In genomic region chr14:45990252-45990651, GRCh38 we compare ENCODE assay signal across 14 cellular contexts.
DNase-seq lines count a peak whose midpoint lies in the region; ATAC-seq and TF ChIP-seq lines count a peak whose summit lies in the region.
"Had no signal": no experiment of that assay in that cellular context is flagged by ENCODE, and none has a peak within 500 bp of the region (broad histone marks: within the 10 kb centered on the region; RNA-seq: fewer than 3 reads in every experiment).

No MANE protein-coding gene starts in this region.

- no peak overlapping the region for H3K27ac Mint-ChIP-seq in stimulated activated naive CD8-positive, alpha-beta T cell treated with anti-CD3 and anti-CD28 coated beads, Interleukin-15, amount 100 ng/mL, for 72 hours
- H3K27ac Mint-ChIP-seq: activated naive CD4-positive, alpha-beta T cell treated with anti-CD3 and anti-CD28 coated beads, Interleukin-2, amount 50 U/mL, for 72 hours had no signal

- peaks cover 18% of the 10 kb centered on the region for H3K9me3 ChIP-seq in A673 (ENCODE audit: low read depth, low read length, poor library complexity, severe bottlenecking)
- H3K9me3 ChIP-seq: BLaER1 had no signal

- H3K27ac ChIP-seq in A673 (ENCODE audit: low read depth, low read length, poor library complexity, severe bottlenecking), result no peak overlapping the region
- H3K27ac ChIP-seq in caudate nucleus (ENCODE audit: low read depth, low read length), result no peak overlapping the region
- H3K27ac ChIP-seq: BLaER1, coronary artery had no signal

- POLR2A ChIA-PET in A673 (lab: Charles Lee; ENCODE audit: low non-redundant PET), result no interaction called here

- no peak for ATAC-seq in stimulated activated naive CD8-positive, alpha-beta T cell treated with anti-CD3 and anti-CD28 coated beads, Interleukin-15, amount 100 ng/mL, for 72 hours
- ATAC-seq in activated CD4-positive, CD25-positive, alpha-beta regulatory T cell treated with anti-CD3 and anti-CD28 coated beads, Interleukin-2, amount 50 U/mL, for 24 hours, result no peak
- ATAC-seq: activated naive CD4-positive, alpha-beta T cell treated with anti-CD3 and anti-CD28 coated beads, Interleukin-2, amount 50 U/mL, for 72 hours had no signal

- DNase-seq in A673 (ENCODE audit: low spot score), result peak; percentile 1
- no peak for DNase-seq in GM12864 (ENCODE audit: low read depth)
- peak; percentile 27 for DNase-seq in OCI-M1 (lab: John Stamatoyannopoulos, UW)
- no peak for DNase-seq in fibroblast of pulmonary artery (ENCODE audit: low read depth)
- no peak for DNase-seq in caudate nucleus (lab: John Stamatoyannopoulos, UW)
- no peak for DNase-seq in NCI-H1930 (lab: John Stamatoyannopoulos, UW)
- no peak for DNase-seq in stimulated activated naive CD8-positive, alpha-beta T cell treated with anti-CD3 and anti-CD28 coated beads, Interleukin-15, amount 100 ng/mL, for 72 hours
- DNase-seq: NCI-H187 treated with DMSO at 0.1 percent for 48 hours; stimulated activated CD4-positive, alpha-beta T cell treated with anti-CD3 and anti-CD28 coated beads, Interleukin-4, amount 100 ng/mL, for 24 hours; stimulated activated naive CD4-positive, alpha-beta T cell had no signal

- H3K9me3 Mint-ChIP-seq in stimulated activated naive CD8-positive, alpha-beta T cell treated with anti-CD3 and anti-CD28 coated beads, Interleukin-15, amount 100 ng/mL, for 72 hours, result peaks cover 0 to 9% of the 10 kb centered on the region in 2 donors

- CTCF ChIA-PET in A673 (lab: Charles Lee), result no interaction called here

- no TSS peak for BruUV-seq in A673 (replicated peaks; lab: Mats Ljungman, UMichigan)

- H3K4me1 ChIP-seq in A673 (ENCODE audit: insufficient read depth, low read length, poor library complexity, severe bottlenecking), result no peaks in the 10 kb centered on the region
- H3K4me1 ChIP-seq: BLaER1 had no signal

- H3K4me1 Mint-ChIP-seq in stimulated activated naive CD8-positive, alpha-beta T cell treated with anti-CD3 and anti-CD28 coated beads, Interleukin-15, amount 100 ng/mL, for 72 hours, result no peaks in the 10 kb centered on the region

- no peak overlapping the region for H3K4me3 ChIP-seq in A673 (ENCODE audit: low read depth, low read length, poor library complexity, severe bottlenecking)
- H3K4me3 ChIP-seq in GM12864 (ENCODE audit: low read depth, low read length), result no peak overlapping the region
- H3K4me3 ChIP-seq in fibroblast of pulmonary artery (replicated peaks; ENCODE audit: low read depth, low read length), result no peak overlapping the region
- H3K4me3 ChIP-seq: BLaER1, coronary artery had no signal

- TF ChIP-seq CTCF in A673 (conservative IDR thresholded peaks at IDR 0.05; ENCODE audit: low read depth, low read length) (0 out of 2 replicates have a peak, but pooled peaks have one; percentile 20), GM12864 (IDR thresholded peaks at IDR 0.05; ENCODE audit: low read depth, low read length, missing control alignments) (peak; percentile 25), fibroblast of pulmonary artery (IDR thresholded peaks at IDR 0.05; ENCODE audit: low read length, missing control alignments) (peak; percentile 20)

- no peak overlapping the region for H3K4me3 Mint-ChIP-seq in stimulated activated naive CD8-positive, alpha-beta T cell treated with anti-CD3 and anti-CD28 coated beads, Interleukin-15, amount 100 ng/mL, for 72 hours

- intact Hi-C loops in A673 (cut with micrococcal nuclease; ENCODE audit: unreplicated experiment), result no loop called here

- no peaks in the 10 kb centered on the region for H3K27me3 Mint-ChIP-seq in stimulated activated naive CD8-positive, alpha-beta T cell treated with anti-CD3 and anti-CD28 coated beads, Interleukin-15, amount 100 ng/mL, for 72 hours

- H3K36me3 ChIP-seq in A673 (ENCODE audit: insufficient read depth, low read length, poor library complexity, severe bottlenecking), result no peaks in the 10 kb centered on the region
- H3K36me3 ChIP-seq: BLaER1 had no signal

- H3K27me3 ChIP-seq in A673 (replicated peaks; ENCODE audit: insufficient read depth, low read depth, low read length, poor library complexity), result no peaks in the 10 kb centered on the region
- H3K27me3 ChIP-seq: BLaER1 had no signal

Comparison
In these comparisons a context has a peak if more than half of its experiments do, and no peak if none do; other contexts are left out.
1. DNase-seq: peak in A673 (single experiment) and OCI-M1 (single experiment); none in GM12864 (single experiment), fibroblast of pulmonary artery (single experiment), caudate nucleus (0 of 61), NCI-H1930 (0 of 2) and stimulated activated naive CD8-positive, alpha-beta T cell treated with anti-CD3 and anti-CD28 coated beads, Interleukin-15, amount 100 ng/mL, for 72 hours (0 of 2).
2. Peak in every context shown above with its lines, with median percentiles within 50 percentile points of each other: CTCF ChIP-seq.